ENCODE assay signal across 19 cellular contexts in genomic region chr12:27198036-27198435, GRCh38. TPM values are rescaled to one million over a fixed set of nuclear protein-coding genes. Genes with fewer than 3 reads are reported as not detected.
A peak's percentile ranks its signal among the peaks of the same experiment; 100 is the strongest.
DNase-seq lines count a peak whose midpoint lies in the region; ATAC-seq and TF ChIP-seq lines count a peak whose summit lies in the region.
"Had no signal": no experiment of that assay in that cellular context is flagged by ENCODE, and none has a peak within 500 bp of the region (broad histone marks: within the 10 kb centered on the region; RNA-seq: fewer than 3 reads in every experiment).

No MANE protein-coding gene starts in this region.

- H3K27ac Mint-ChIP-seq in chondrocyte (ENCODE audit: unreplicated experiment): peak overlapping the region; percentile 92
- H3K27ac Mint-ChIP-seq in CD8-positive, alpha-beta T cell: no peak overlapping the region

- H4K20me1 ChIP-seq in MM.1S (ENCODE audit: insufficient read depth, low read length): no peaks in the 10 kb centered on the region

- H3K36me3 Mint-ChIP-seq in chondrocyte (ENCODE audit: low read depth): no peaks in the 10 kb centered on the region
- no peaks in the 10 kb centered on the region for H3K36me3 Mint-ChIP-seq in CD8-positive, alpha-beta T cell

- H3K9ac ChIP-seq in skeletal muscle satellite cell (ENCODE audit: low read depth, low read length) (no peak overlapping the region), MM.1S (ENCODE audit: low read length) (no peak overlapping the region)

- no peaks in the 10 kb centered on the region for H3F3A ChIP-seq in MM.1S (ENCODE audit: insufficient read depth, low read length)

- H3K4me1 ChIP-seq in skeletal muscle satellite cell (ENCODE audit: control insufficient read depth, insufficient read depth, low read length): peaks cover 28% of the 10 kb centered on the region
- no peaks in the 10 kb centered on the region for H3K4me1 ChIP-seq in CD8-positive, alpha-beta T cell (ENCODE audit: insufficient read depth, low read length)
- no peaks in the 10 kb centered on the region for H3K4me1 ChIP-seq in MM.1S (ENCODE audit: low read length)
- H3K4me1 ChIP-seq: breast epithelium had no signal

- POLR2A ChIA-PET in CD8-positive, alpha-beta T cell (lab: Charles Lee): no interaction called here

- intact Hi-C loops in CD8-positive, alpha-beta T cell (cut with DNase I, micrococcal nuclease): no loop called here

- TF ChIP-seq CTCF in chondrocyte (IDR thresholded peaks at IDR 0.05): no peak
- TF ChIP-seq CTCF in CD8-positive, alpha-beta T cell (IDR thresholded peaks at IDR 0.05): no peak
- no peak for TF ChIP-seq CTCF in MM.1S (IDR thresholded peaks at IDR 0.05; ENCODE audit: low read length)

- peaks cover 36% of the 10 kb centered on the region for H3K4me1 Mint-ChIP-seq in chondrocyte (ENCODE audit: low read depth)
- no peaks in the 10 kb centered on the region for H3K4me1 Mint-ChIP-seq in CD8-positive, alpha-beta T cell (ENCODE audit: low read depth)

- H3K27me3 Mint-ChIP-seq in chondrocyte (ENCODE audit: low read depth): no peaks in the 10 kb centered on the region
- H3K27me3 Mint-ChIP-seq in CD8-positive, alpha-beta T cell (ENCODE audit: low read depth): no peaks in the 10 kb centered on the region

- CTCF ChIA-PET in CD8-positive, alpha-beta T cell (lab: Charles Lee): no interaction called here

- peak overlapping the region; percentile 12 for H3K4me2 ChIP-seq in skeletal muscle satellite cell (ENCODE audit: low read length)
- no peak overlapping the region for H3K4me2 ChIP-seq in MM.1S (ENCODE audit: low read depth, low read length)

- no peak overlapping the region for H3K4me3 ChIP-seq in skeletal muscle satellite cell (ENCODE audit: low read length)
- no peak overlapping the region for H3K4me3 ChIP-seq in CD8-positive, alpha-beta T cell (ENCODE audit: low read depth, low read length)
- H3K4me3 ChIP-seq in MM.1S (ENCODE audit: low read length): no peak overlapping the region
- H3K4me3 ChIP-seq: breast epithelium, tibial nerve had no signal

- H3K9me2 ChIP-seq in MM.1S (replicated peaks; ENCODE audit: insufficient read depth, low read length): no peaks in the 10 kb centered on the region

- no peak overlapping the region for H3K4me3 Mint-ChIP-seq in chondrocyte (ENCODE audit: unreplicated experiment)
- H3K4me3 Mint-ChIP-seq in CD8-positive, alpha-beta T cell: no peak overlapping the region

- no peaks in the 10 kb centered on the region for H3K9me3 ChIP-seq in skeletal muscle satellite cell (replicated peaks; ENCODE audit: low read length)
- H3K9me3 ChIP-seq in CD8-positive, alpha-beta T cell (ENCODE audit: low read length): no peaks in the 10 kb centered on the region
- no peaks in the 10 kb centered on the region for H3K9me3 ChIP-seq in MM.1S (replicated peaks; ENCODE audit: insufficient read depth, low read length)
- H3K9me3 ChIP-seq: breast epithelium, tibial nerve had no signal

- no peak for ATAC-seq in CD8-positive, alpha-beta T cell
- ATAC-seq: activated CD4-positive, CD25-positive, alpha-beta regulatory T cell treated with anti-CD3 and anti-CD28 coated beads, Interleukin-2, amount 50 U/mL, for 24 hours; HepG2 had no signal

- no peaks in the 10 kb centered on the region for H3K9me3 Mint-ChIP-seq in chondrocyte (ENCODE audit: low read depth)
- H3K9me3 Mint-ChIP-seq in CD8-positive, alpha-beta T cell: no peaks in the 10 kb centered on the region

- H3K79me2 ChIP-seq in MM.1S (ENCODE audit: low read length): no peaks in the 10 kb centered on the region

- no peak overlapping the region for H3K27ac ChIP-seq in CD8-positive, alpha-beta T cell (ENCODE audit: low read depth, low read length)
- no peak overlapping the region for H3K27ac ChIP-seq in MM.1S (ENCODE audit: low read length)
- H3K27ac ChIP-seq: breast epithelium, tibial nerve had no signal

- no peaks in the 10 kb centered on the region for H3K27me3 ChIP-seq in skeletal muscle satellite cell (ENCODE audit: control insufficient read depth, insufficient read depth, low read length)
- H3K27me3 ChIP-seq in CD8-positive, alpha-beta T cell (ENCODE audit: insufficient read depth, low read length): no peaks in the 10 kb centered on the region
- no peaks in the 10 kb centered on the region for H3K27me3 ChIP-seq in MM.1S (replicated peaks; ENCODE audit: insufficient read depth, low read length)
- H3K27me3 ChIP-seq: breast epithelium, tibial nerve had no signal

- in situ Hi-C loops in KBM-7 (cut with MboI; ENCODE audit: low pct_unique_long_range_greater_than_20kb, low sequenced_read_pairs): no loop called here

- no peaks in the 10 kb centered on the region for H3K36me3 ChIP-seq in skeletal muscle satellite cell (ENCODE audit: insufficient read depth, low read length)
- no peaks in the 10 kb centered on the region for H3K36me3 ChIP-seq in CD8-positive, alpha-beta T cell (ENCODE audit: insufficient read depth, low read length)
- no peaks in the 10 kb centered on the region for H3K36me3 ChIP-seq in MM.1S (replicated peaks; ENCODE audit: insufficient read depth, low read length)
- H3K36me3 ChIP-seq: breast epithelium, tibial nerve had no signal

- no peak overlapping the region for H2AFZ ChIP-seq in MM.1S (ENCODE audit: low read length)

- DNase-seq in GM03348 (ENCODE audit: low spot score) (peak; percentile 51), chondrocyte (ENCODE audit: low spot score) (no peak), islet precursor cell (peak; percentile 76), KBM-7 (no peak), NCI-H446 (lab: John Stamatoyannopoulos, UW) (no peak), MM.1S (no peak)
- no peak for DNase-seq in CD8-positive, alpha-beta T cell
- DNase-seq: activated CD8-positive, alpha-beta memory T cell treated with anti-CD3 and anti-CD28 coated beads, Interleukin-2, amount 50 U/mL, for 4 hours; activated naive CD4-positive, alpha-beta T cell; effector memory CD4-positive, alpha-beta T cell; NCI-H1092 treated with DMSO at 0.1 percent for 48 hours; NCI-H2171; NK-92 treated with Interleukin-12 subunit alpha and Interleukin-12 subunit beta, amount 100 ng/mL, for 24 hours; stimulated activated CD4-positive, alpha-beta T cell treated with anti-CD3 and anti-CD28 coated beads, Interleukin-1b, Interleukin-23, amount 100 ng/mL, for 48 hours had no signal

RNA-seq across cellular contexts. Expression of gene STK38L, which starts 46.0 kb away (rescaled TPM):
- total RNA-seq in chondrocyte: 219 to 248 TPM (median 222 TPM) in 3 replicates
- total RNA-seq in skeletal muscle satellite cell (2012; rRNA removed): 11.4 and 14.9 TPM in 2 replicates
- 10 to 100 TPM; 27.0 to 28.6 TPM for total RNA-seq in CD8-positive, alpha-beta T cell

Comparison
In these comparisons a context has a peak if more than half of its experiments do, and no peak if none do; other contexts are left out.
1. DNase-seq: peak in GM03348 (single experiment) and islet precursor cell (single experiment); none in chondrocyte (single experiment), KBM-7 (single experiment), NCI-H446 (0 of 2), CD8-positive, alpha-beta T cell (0 of 7) and MM.1S (single experiment).